8 cellular contexts compared by ENCODE assay signal in the genomic region with DNA sequence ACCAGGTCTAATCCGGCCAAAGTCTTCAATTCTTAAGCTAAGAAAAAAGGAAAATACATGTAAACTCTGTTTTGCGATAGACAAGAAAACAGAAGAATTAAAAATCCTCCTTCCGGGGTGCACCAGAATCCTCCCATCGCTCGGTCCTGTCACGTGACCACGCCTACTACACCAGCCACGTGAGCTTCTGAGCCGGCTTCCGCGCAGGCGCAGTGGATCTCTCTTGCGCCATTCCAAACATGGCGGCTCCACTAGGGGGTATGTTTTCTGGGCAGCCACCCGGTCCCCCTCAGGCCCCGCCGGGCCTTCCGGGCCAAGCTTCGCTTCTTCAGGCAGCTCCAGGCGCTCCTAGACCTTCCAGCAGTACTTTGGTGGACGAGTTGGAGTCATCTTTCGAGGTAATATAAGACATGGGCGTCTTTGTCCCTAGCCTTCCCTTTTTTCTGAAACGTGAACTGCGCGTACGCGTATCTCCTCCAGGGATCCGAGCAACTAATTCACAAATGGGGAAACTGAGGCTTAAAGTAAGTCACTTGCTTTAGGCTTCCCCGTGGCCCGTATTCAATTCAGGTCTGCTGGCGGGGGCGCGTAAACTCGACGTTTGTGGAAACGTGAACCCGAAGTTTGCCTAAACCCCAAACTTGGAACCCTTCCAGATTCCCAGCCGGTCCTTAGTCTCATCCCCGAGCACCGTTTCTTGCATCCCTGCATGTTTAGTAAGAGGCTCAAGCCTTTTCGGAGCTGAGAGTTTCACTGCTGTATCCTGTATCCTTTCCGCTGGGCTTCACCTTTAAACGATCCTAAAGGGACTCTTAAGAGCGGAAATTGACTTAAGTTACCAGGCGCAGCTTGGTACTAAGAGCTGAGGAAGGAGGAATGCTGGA. TPM values are rescaled to one million over a fixed set of nuclear protein-coding genes. Genes with fewer than 3 reads are reported as not detected.
DNase-seq lines count a peak whose midpoint lies in the region; ATAC-seq and TF ChIP-seq lines count a peak whose summit lies in the region.

A gene with protein sequence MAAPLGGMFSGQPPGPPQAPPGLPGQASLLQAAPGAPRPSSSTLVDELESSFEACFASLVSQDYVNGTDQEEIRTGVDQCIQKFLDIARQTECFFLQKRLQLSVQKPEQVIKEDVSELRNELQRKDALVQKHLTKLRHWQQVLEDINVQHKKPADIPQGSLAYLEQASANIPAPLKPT (plus strand): TSS at position 226 of the 884 bp plus-strand sequence. CDS start 14 bp downstream, at position 240.

- peaks cover 0 to 37% (median 16%) of the 10 kb centered on the region in 6 donors for H3K36me3 ChIP-seq in spleen

- intact Hi-C loops in spleen (cut with DNase I; ENCODE audit: low total_unique reads): no loop called here

- no peak; the same call in 1 of the 2 replicates for TF ChIP-seq CTCF in AG04450 (IDR thresholded peaks at IDR 0.05; ENCODE audit: low read depth, low read length)
- TF ChIP-seq CTCF in WTC11 (IDR thresholded peaks at IDR 0.05): no peak
- TF ChIP-seq CTCF in cardiac fibroblast (IDR thresholded peaks at IDR 0.05; ENCODE audit: low read depth, low read length): no peak
- TF ChIP-seq CTCF in spleen (IDR thresholded peaks at IDR 0.05 in 8 of 11, conservative IDR thresholded peaks at IDR 0.05 in 3 of 11): peak in 5 of 11 experiments; percentile 18 to 50 (median 35)

- POLR2A ChIA-PET in AG04450 (lab: Yijun Ruan, JAX): interaction anchor here (0.6 to 2.7 kb wide), 7 partner anchors 9 to 196 kb away, joined by 3 to 19 read pairs (median 5); a partner anchor contains a TSS
- POLR2A ChIA-PET in WTC11 (lab: Charles Lee): interaction anchor here (0.5 to 1.2 kb wide), 3 partner anchors 37 to 978 kb away, joined by 3 to 5 read pairs (median 5); no protein-coding TSS in a partner anchor

- DNase-seq in AG04450 (ENCODE audit: low read depth, low spot score): peak; percentile 93
- DNase-seq in NCI-H226: peak; percentile 81
- peak; percentile 95 for DNase-seq in WTC11 (ENCODE audit: low spot score)
- DNase-seq in cardiac fibroblast (ENCODE audit: low read depth in 2 of 2): peak; percentile 96 to 97
- DNase-seq in inferior parietal cortex (ENCODE audit: extremely low spot score): peak; percentile 99
- peak; percentile 98 for DNase-seq in spleen

- H3K36me3 Mint-ChIP-seq in WTC11: peaks cover 19% of the 10 kb centered on the region

- H3K4me3 ChIP-seq in AG04450 (ENCODE audit: low read depth, low read length): peak within 1 kb of the TSS; percentile 92
- peak within 1 kb of the TSS; percentile 74 to 81 for H3K4me3 ChIP-seq in cardiac fibroblast (replicated peaks in 1 of 2; ENCODE audit: low read depth in 2 of 2, low read length in 2 of 2)
- peak within 1 kb of the TSS; percentile 60 to 95 (median 86) for H3K4me3 ChIP-seq in spleen

- peak within 1 kb of the TSS; percentile 97 for H3K27ac ChIP-seq in AG04450 (ENCODE audit: low read depth, low read length)
- H3K27ac ChIP-seq in spleen: peak within 1 kb of the TSS; percentile 77 to 94 (median 86)

- no peaks in the 10 kb centered on the region for H3K27me3 Mint-ChIP-seq in WTC11 (ENCODE audit: low read depth)

- H3K27ac Mint-ChIP-seq in WTC11: peak within 1 kb of the TSS; percentile 91

- ATAC-seq in GM18873 (IDR thresholded peaks at IDR 0.05; ENCODE audit: low FRiP score, unreplicated experiment) (peak; percentile 95), HG03139 (IDR thresholded peaks at IDR 0.05; ENCODE audit: unreplicated experiment) (peak; percentile 96), WTC11 (peak; percentile 87)

- H3K9me3 ChIP-seq in AG04450 (ENCODE audit: control insufficient read depth, insufficient read depth, low read length): no peaks in the 10 kb centered on the region
- H3K9me3 ChIP-seq in spleen: no peaks in the 10 kb centered on the region

- H3K4me1 ChIP-seq in spleen: peaks cover 24 to 63% (median 56%) of the 10 kb centered on the region in 6 donors

- WGBS in spleen, 5 donors: 0 to 1% (median 0%) methylated on average over 46 of the region's 46 CpGs

- no peaks in the 10 kb centered on the region for H3K9me3 Mint-ChIP-seq in WTC11

- CTCF ChIA-PET in AG04450 (lab: Charles Lee) (interaction anchor here (0.9 to 4.7 kb wide), 6 partner anchors 9 to 979 kb away, joined by 3 to 23 read pairs (median 7); no protein-coding TSS in a partner anchor), WTC11 (lab: Charles Lee) (interaction anchor here (0.8 to 1.1 kb wide), 6 partner anchors 17 to 142 kb away, joined by 3 to 4 read pairs (median 3); a partner anchor contains a TSS)

- peak; percentile 24 to 75 (median 48) for TF ChIP-seq POLR2A in spleen (IDR thresholded peaks at IDR 0.05)

- H3K27me3 ChIP-seq in AG04450 (ENCODE audit: control insufficient read depth, insufficient read depth, low read length): no peaks in the 10 kb centered on the region
- H3K27me3 ChIP-seq in spleen (replicated peaks in 1 of 7): no peaks in the 10 kb centered on the region

- H3K4me1 Mint-ChIP-seq in WTC11: peaks cover 20% of the 10 kb centered on the region

- H3K4me3 Mint-ChIP-seq in WTC11: peak within 1 kb of the TSS; percentile 99

TF ChIP-seq in WTC11, 78 proteins besides CTCF, POLR2A, EP300 and RAD21 (continues in another document):
- TF ChIP-seq TCF7 (CRISPR knock-in tag; IDR thresholded peaks at IDR 0.05; ENCODE audit: low read depth) (no peak), ATF1 (CRISPR knock-in tag; IDR thresholded peaks at IDR 0.05) (no peak), FOXK1 (CRISPR knock-in tag; IDR thresholded peaks at IDR 0.05) (peak; percentile 63), RORB (CRISPR knock-in tag; IDR thresholded peaks at IDR 0.05) (no peak), OVOL2 (CRISPR knock-in tag; IDR thresholded peaks at IDR 0.05; ENCODE audit: borderline replicate concordance) (no peak), EMX1 (CRISPR knock-in tag; IDR thresholded peaks at IDR 0.05) (no peak), NR2C2 (CRISPR knock-in tag; IDR thresholded peaks at IDR 0.05) (no peak), FOXP1 (CRISPR knock-in tag; IDR thresholded peaks at IDR 0.05; ENCODE audit: borderline replicate concordance) (no peak)
- TF ChIP-seq, protein P1, sequence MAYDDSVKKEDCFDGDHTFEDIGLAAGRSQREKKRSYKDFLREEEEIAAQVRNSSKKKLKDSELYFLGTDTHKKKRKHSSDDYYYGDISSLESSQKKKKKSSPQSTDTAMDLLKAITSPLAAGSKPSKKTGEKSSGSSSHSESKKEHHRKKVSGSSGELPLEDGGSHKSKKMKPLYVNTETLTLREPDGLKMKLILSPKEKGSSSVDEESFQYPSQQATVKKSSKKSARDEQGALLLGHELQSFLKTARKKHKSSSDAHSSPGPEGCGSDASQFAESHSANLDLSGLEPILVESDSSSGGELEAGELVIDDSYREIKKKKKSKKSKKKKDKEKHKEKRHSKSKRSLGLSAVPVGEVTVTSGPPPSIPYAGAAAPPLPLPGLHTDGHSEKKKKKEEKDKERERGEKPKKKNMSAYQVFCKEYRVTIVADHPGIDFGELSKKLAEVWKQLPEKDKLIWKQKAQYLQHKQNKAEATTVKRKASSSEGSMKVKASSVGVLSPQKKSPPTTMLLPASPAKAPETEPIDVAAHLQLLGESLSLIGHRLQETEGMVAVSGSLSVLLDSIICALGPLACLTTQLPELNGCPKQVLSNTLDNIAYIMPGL (CRISPR knock-in tag; IDR thresholded peaks at IDR 0.05): no peak
- TF ChIP-seq, protein P2, sequence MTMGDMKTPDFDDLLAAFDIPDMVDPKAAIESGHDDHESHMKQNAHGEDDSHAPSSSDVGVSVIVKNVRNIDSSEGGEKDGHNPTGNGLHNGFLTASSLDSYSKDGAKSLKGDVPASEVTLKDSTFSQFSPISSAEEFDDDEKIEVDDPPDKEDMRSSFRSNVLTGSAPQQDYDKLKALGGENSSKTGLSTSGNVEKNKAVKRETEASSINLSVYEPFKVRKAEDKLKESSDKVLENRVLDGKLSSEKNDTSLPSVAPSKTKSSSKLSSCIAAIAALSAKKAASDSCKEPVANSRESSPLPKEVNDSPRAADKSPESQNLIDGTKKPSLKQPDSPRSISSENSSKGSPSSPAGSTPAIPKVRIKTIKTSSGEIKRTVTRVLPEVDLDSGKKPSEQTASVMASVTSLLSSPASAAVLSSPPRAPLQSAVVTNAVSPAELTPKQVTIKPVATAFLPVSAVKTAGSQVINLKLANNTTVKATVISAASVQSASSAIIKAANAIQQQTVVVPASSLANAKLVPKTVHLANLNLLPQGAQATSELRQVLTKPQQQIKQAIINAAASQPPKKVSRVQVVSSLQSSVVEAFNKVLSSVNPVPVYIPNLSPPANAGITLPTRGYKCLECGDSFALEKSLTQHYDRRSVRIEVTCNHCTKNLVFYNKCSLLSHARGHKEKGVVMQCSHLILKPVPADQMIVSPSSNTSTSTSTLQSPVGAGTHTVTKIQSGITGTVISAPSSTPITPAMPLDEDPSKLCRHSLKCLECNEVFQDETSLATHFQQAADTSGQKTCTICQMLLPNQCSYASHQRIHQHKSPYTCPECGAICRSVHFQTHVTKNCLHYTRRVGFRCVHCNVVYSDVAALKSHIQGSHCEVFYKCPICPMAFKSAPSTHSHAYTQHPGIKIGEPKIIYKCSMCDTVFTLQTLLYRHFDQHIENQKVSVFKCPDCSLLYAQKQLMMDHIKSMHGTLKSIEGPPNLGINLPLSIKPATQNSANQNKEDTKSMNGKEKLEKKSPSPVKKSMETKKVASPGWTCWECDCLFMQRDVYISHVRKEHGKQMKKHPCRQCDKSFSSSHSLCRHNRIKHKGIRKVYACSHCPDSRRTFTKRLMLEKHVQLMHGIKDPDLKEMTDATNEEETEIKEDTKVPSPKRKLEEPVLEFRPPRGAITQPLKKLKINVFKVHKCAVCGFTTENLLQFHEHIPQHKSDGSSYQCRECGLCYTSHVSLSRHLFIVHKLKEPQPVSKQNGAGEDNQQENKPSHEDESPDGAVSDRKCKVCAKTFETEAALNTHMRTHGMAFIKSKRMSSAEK (CRISPR knock-in tag; IDR thresholded peaks at IDR 0.05; ENCODE audit: borderline replicate concordance): no peak
- TF ChIP-seq, protein P3, sequence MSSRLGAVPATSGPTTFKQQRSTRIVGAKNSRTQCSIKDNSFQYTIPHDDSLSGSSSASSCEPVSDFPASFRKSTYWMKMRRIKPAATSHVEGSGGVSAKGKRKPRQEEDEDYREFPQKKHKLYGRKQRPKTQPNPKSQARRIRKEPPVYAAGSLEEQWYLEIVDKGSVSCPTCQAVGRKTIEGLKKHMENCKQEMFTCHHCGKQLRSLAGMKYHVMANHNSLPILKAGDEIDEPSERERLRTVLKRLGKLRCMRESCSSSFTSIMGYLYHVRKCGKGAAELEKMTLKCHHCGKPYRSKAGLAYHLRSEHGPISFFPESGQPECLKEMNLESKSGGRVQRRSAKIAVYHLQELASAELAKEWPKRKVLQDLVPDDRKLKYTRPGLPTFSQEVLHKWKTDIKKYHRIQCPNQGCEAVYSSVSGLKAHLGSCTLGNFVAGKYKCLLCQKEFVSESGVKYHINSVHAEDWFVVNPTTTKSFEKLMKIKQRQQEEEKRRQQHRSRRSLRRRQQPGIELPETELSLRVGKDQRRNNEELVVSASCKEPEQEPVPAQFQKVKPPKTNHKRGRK (CRISPR knock-in tag; IDR thresholded peaks at IDR 0.05; ENCODE audit: borderline replicate concordance): no peak

RNA-seq across cellular contexts. Expression of the gene that starts here (rescaled TPM):
- 30.6 and 48.6 TPM in 2 replicates for polyA plus RNA-seq in AG04450 (2011; rRNA removed)
- polyA minus RNA-seq in AG04450 (2011; rRNA and poly(A)+ RNA removed): 18.8 and 19.5 TPM in 2 replicates
- 97.8 to 106 TPM (median 102 TPM) in 3 replicates for total RNA-seq in WTC11 (2021)
- total RNA-seq in spleen: 10 to 100 TPM; 20.4 to 62.5 (median 50.6) TPM
- polyA plus RNA-seq in spleen: 10 to 100 TPM in 2 of 3 donors, 1 to 10 TPM in 1; 8.9 to 17.5 (median 15.5) TPM

Comparison
In these comparisons a context has a peak if more than half of its experiments do, and no peak if none do; other contexts are left out.
1. Peak in every context shown above with its lines: DNase-seq, ATAC-seq, H3K4me3 ChIP-seq and H3K27ac ChIP-seq.